In the genomic region with DNA sequence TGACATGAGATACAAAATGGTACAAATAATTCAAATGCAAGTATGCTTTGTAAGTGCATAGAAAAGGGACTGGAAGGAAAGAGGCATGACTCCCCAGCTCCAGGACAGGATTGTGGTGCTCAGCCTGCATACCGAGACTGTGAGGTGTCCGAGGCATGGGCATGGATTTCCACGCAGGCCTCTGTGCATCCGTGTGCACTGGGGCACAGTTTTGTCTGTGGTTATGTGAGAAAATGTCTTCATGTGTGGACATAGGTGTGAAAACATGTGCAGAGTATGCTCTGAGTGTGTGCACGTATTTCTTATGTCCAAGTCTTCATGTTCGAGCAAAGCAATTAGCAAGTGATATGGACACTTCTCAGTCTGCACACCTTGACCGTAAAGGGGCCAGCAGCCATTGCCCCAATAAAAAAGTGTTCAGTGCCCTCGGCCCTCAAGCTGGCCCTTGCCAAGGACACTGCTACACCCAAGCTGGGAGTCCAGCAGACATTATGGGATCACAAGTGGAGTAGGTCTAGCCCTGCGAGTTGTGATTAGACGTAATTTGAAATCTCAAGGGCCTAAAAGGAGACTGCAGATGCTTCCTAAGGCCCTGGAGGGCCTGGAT, we compare ENCODE assay signal across 20 cellular contexts.
DNase-seq lines count a peak whose midpoint lies in the region; ATAC-seq, FAIRE-seq and TF ChIP-seq lines count a peak whose summit lies in the region.
"Had no signal": no experiment of that assay in that cellular context is flagged by ENCODE, and none has a peak within 500 bp of the region (broad histone marks: within the 10 kb centered on the region; RNA-seq: fewer than 3 reads in every experiment).

No MANE protein-coding gene starts in this region.

- H3K9me3 Mint-ChIP-seq in WTC11 (peaks cover 6% of the 10 kb centered on the region), glutamatergic neuron (ENCODE audit: unreplicated experiment) (peaks cover 2% of the 10 kb centered on the region)

- H3K36me3 ChIP-seq in smooth muscle cell (ENCODE audit: low read depth) (no peaks in the 10 kb centered on the region), A673 (ENCODE audit: insufficient read depth, low read length, poor library complexity, severe bottlenecking) (no peaks in the 10 kb centered on the region)

- no peak for ATAC-seq in WTC11
- ATAC-seq in sciatic nerve, result no peak
- ATAC-seq: GM12878, PC-3 had no signal

- H3K4me3 ChIP-seq in smooth muscle cell (no peak overlapping the region), A673 (ENCODE audit: low read depth, low read length, poor library complexity, severe bottlenecking) (no peak overlapping the region)
- H3K4me3 ChIP-seq: GM12878 had no signal

- H3K9me3 ChIP-seq in smooth muscle cell (replicated peaks; ENCODE audit: low read depth) (no peaks in the 10 kb centered on the region), A673 (ENCODE audit: low read depth, low read length, poor library complexity, severe bottlenecking) (no peaks in the 10 kb centered on the region)

- H3K36me3 Mint-ChIP-seq in WTC11, result no peaks in the 10 kb centered on the region
- H3K36me3 Mint-ChIP-seq in glutamatergic neuron (ENCODE audit: unreplicated experiment), result peaks cover 3% of the 10 kb centered on the region
- H3K36me3 Mint-ChIP-seq: CD8-positive, alpha-beta memory T cell had no signal

- no peak overlapping the region for H3K9ac ChIP-seq in smooth muscle cell (ENCODE audit: low read depth)

- no peaks in the 10 kb centered on the region for H3K4me1 ChIP-seq in smooth muscle cell (ENCODE audit: low read depth)
- H3K4me1 ChIP-seq in A673 (ENCODE audit: insufficient read depth, low read length, poor library complexity, severe bottlenecking), result peaks cover 4% of the 10 kb centered on the region

- H3K27ac Mint-ChIP-seq in WTC11 (no peak overlapping the region), glutamatergic neuron (ENCODE audit: unreplicated experiment) (no peak overlapping the region)
- H3K27ac Mint-ChIP-seq: CD8-positive, alpha-beta memory T cell had no signal

- H3K4me2 ChIP-seq in smooth muscle cell, result no peak overlapping the region

- H3K4me1 Mint-ChIP-seq in WTC11, result peaks cover 10% of the 10 kb centered on the region
- H3K4me1 Mint-ChIP-seq in glutamatergic neuron (ENCODE audit: low read depth, unreplicated experiment), result no peaks in the 10 kb centered on the region
- H3K4me1 Mint-ChIP-seq: CD8-positive, alpha-beta memory T cell had no signal

- no peaks in the 10 kb centered on the region for H3K27me3 Mint-ChIP-seq in WTC11 (ENCODE audit: low read depth)
- H3K27me3 Mint-ChIP-seq in glutamatergic neuron (ENCODE audit: unreplicated experiment), result no peaks in the 10 kb centered on the region

- no peaks in the 10 kb centered on the region for H3K79me2 ChIP-seq in smooth muscle cell (ENCODE audit: low read depth)

- DNase-seq in HTR-8/SVneo (ENCODE audit: insufficient read length, low spot score) (no peak), WTC11 (ENCODE audit: low spot score) (no peak), glutamatergic neuron (peak; percentile 2), sciatic nerve (ENCODE audit: low spot score) (peak; percentile 6), smooth muscle cell (lab: John Stamatoyannopoulos, UW; ENCODE audit: unreplicated experiment) (no peak), A673 (ENCODE audit: low spot score) (no peak)
- no peak for DNase-seq in activated effector memory CD4-positive, alpha-beta T cell treated with Interleukin-2 at 50 U/mL for 16 hours
- DNase-seq: ACHN; C1 segment of cervical spinal cord; CD8-positive, alpha-beta memory T cell; DMS53; EL; NCI-H1417 treated with DMSO at 0.1 percent for 48 hours; NCI-H187 treated with DMSO at 0.1 percent for 48 hours; NCI-H2227 treated with DMSO at 0.1 percent for 48 hours; NCI-H524; PC-3; SIG-M5 had no signal

- BruUV-seq in A673 (replicated peaks; lab: Mats Ljungman, UMichigan), result no TSS peak

- WGBS in smooth muscle cell (ENCODE audit: low lambda C conversion rate), result 81% methylated on average over 10 of the region's 10 CpGs

- no peak overlapping the region for H2AFZ ChIP-seq in smooth muscle cell (ENCODE audit: low read depth)

- H4K20me1 ChIP-seq in smooth muscle cell (ENCODE audit: low read depth), result no peaks in the 10 kb centered on the region

- FAIRE-seq in HTR-8/SVneo (lab: Jason Lieb, UNC), result peak; percentile 49
- FAIRE-seq: GM12878, GM19239 had no signal

- CTCF ChIA-PET in WTC11 (lab: Charles Lee) (interaction anchor here (1.0 kb wide), 1 partner anchor 566 kb away, joined by 3 read pairs; no protein-coding TSS in a partner anchor), A673 (lab: Charles Lee) (no interaction called here)

- H3K27me3 ChIP-seq in smooth muscle cell (ENCODE audit: low read depth), result no peaks in the 10 kb centered on the region
- no peaks in the 10 kb centered on the region for H3K27me3 ChIP-seq in A673 (replicated peaks; ENCODE audit: insufficient read depth, low read depth, low read length, poor library complexity)

- POLR2A ChIA-PET in WTC11 (lab: Charles Lee) (no interaction called here), A673 (lab: Charles Lee; ENCODE audit: low non-redundant PET) (no interaction called here)

- H3F3A ChIP-seq in smooth muscle cell (ENCODE audit: low read depth), result no peaks in the 10 kb centered on the region

- no peak for TF ChIP-seq CTCF in WTC11 (IDR thresholded peaks at IDR 0.05)
- no peak for TF ChIP-seq CTCF in glutamatergic neuron (IDR thresholded peaks at IDR 0.05; ENCODE audit: partially characterized antibody, unreplicated experiment)
- TF ChIP-seq CTCF in smooth muscle cell (IDR thresholded peaks at IDR 0.05; ENCODE audit: borderline replicate concordance, insufficient read depth, poor library complexity, severe bottlenecking), result no peak
- no peak for TF ChIP-seq CTCF in A673 (conservative IDR thresholded peaks at IDR 0.05; ENCODE audit: low read depth, low read length)

- H3K4me3 Mint-ChIP-seq in WTC11, result no peak overlapping the region
- H3K4me3 Mint-ChIP-seq in glutamatergic neuron (ENCODE audit: unreplicated experiment), result no peak overlapping the region
- H3K4me3 Mint-ChIP-seq: CD8-positive, alpha-beta memory T cell had no signal

- intact Hi-C loops in sciatic nerve (cut with DNase I), result no loop called here
- intact Hi-C loops in A673 (cut with micrococcal nuclease; ENCODE audit: unreplicated experiment), result no loop called here

- no peak overlapping the region for H3K27ac ChIP-seq in smooth muscle cell (ENCODE audit: low read depth)
- H3K27ac ChIP-seq in A673 (ENCODE audit: low read depth, low read length, poor library complexity, severe bottlenecking), result no peak overlapping the region

TF ChIP-seq in WTC11, 78 proteins besides CTCF, POLR2A, EP300 and RAD21 (continues in another document):
- TF ChIP-seq SOX15 (CRISPR knock-in tag; IDR thresholded peaks at IDR 0.05) (no peak), ATF6 (CRISPR knock-in tag; IDR thresholded peaks at IDR 0.05) (no peak), ZNF532 (CRISPR knock-in tag; IDR thresholded peaks at IDR 0.05; ENCODE audit: borderline replicate concordance) (no peak)

Comparison
In these comparisons a context has a peak if more than half of its experiments do, and no peak if none do; other contexts are left out.
1. DNase-seq: peak in glutamatergic neuron (single experiment) and sciatic nerve (single experiment); none in HTR-8/SVneo (single experiment), WTC11 (single experiment), smooth muscle cell (single experiment), activated effector memory CD4-positive, alpha-beta T cell treated with Interleukin-2 at 50 U/mL for 16 hours (single experiment) and A673 (single experiment).